Comparison of ENCODE assay signal across 34 cellular contexts in the genomic region with DNA sequence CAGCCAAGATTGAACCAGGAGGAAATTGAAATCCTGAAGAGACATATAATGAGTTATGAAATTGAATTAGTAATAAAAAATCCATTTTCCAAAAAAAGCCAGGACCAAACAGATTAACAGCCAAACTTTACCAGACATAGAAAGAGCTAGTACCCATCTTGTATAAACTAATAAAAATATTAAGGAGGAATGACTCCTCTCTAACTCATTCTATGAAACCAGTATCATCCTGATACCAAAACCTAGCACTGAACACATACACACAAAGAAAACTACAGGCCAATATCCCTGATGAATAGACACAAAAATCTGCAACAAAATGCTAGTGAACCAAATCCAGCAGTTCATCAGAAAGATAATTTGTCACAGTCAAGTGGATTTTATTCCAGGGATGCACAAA.
"Had no signal": no experiment of that assay in that cellular context is flagged by ENCODE, and none has a peak within 500 bp of the region (broad histone marks: within the 10 kb centered on the region; RNA-seq: fewer than 3 reads in every experiment).

No MANE protein-coding gene starts in this region.

- H3K4me2 ChIP-seq: KMS-11 had no signal

- H3K9me3 ChIP-seq: MG63 had no signal

- H3K4me3 ChIP-seq: MG63 had no signal

- H3K27ac ChIP-seq: KMS-11 had no signal

- H3K27me3 ChIP-seq: MG63 had no signal

- H3K36me3 ChIP-seq: MG63 had no signal

- H3K9ac ChIP-seq: KMS-11 had no signal

- DNase-seq: Karpas-422, Kasumi-1, MG63, MM.1S, MV-4-11, NCI-H1048, NCI-H1092, NCI-H1092 treated with DMSO at 0.1 percent for 48 hours, NCI-H1105, NCI-H1105 treated with DMSO at 0.1 percent for 48 hours, NCI-H1417, NCI-H1417 treated with DMSO at 0.1 percent for 48 hours, NCI-H1436, NCI-H1436 treated with DMSO at 0.1 percent for 48 hours, NCI-H146, NCI-H1694, NCI-H1694 treated with DMSO at 0.1 percent for 48 hours, NCI-H187, NCI-H187 treated with DMSO at 0.1 percent for 48 hours, NCI-H1930, NCI-H2029, NCI-H2029 treated with DMSO at 0.1 percent for 48 hours, NCI-H2081, NCI-H2081 treated with DMSO at 0.1 percent for 48 hours, NCI-H2107, NCI-H2171, NCI-H2171 treated with DMSO at 0.1 percent for 48 hours, NCI-H2227 treated with DMSO at 0.1 percent for 48 hours, NCI-H226, NCI-H345, NCI-H446, NCI-H446 treated with DMSO at 0.1 percent for 48 hours, NCI-H510A had no signal
